Comparison of ENCODE assay signal across 13 cellular contexts in genomic region chr6:4280721-4281120, GRCh38.
A peak's percentile ranks its signal among the peaks of the same experiment; 100 is the strongest.
DNase-seq lines count a peak whose midpoint lies in the region; ATAC-seq and TF ChIP-seq lines count a peak whose summit lies in the region.
"Had no signal": no experiment of that assay in that cellular context is flagged by ENCODE, and none has a peak within 500 bp of the region (broad histone marks: within the 10 kb centered on the region; RNA-seq: fewer than 3 reads in every experiment).

No MANE protein-coding gene starts in this region.

- 57 to 100% (median 65%) methylated on average over 1 of the region's 1 CpG for WGBS in spleen, 5 donors

- intact Hi-C loops in HCT116 (cut with micrococcal nuclease), result no loop called here
- intact Hi-C loops in spleen (cut with DNase I; ENCODE audit: low total_unique reads), result loop anchor here (10.0 kb wide), 1 partner anchor 654 kb away; no protein-coding TSS in a partner anchor

- CTCF ChIA-PET in HCT116 (lab: Charles Lee), result no interaction called here
- CTCF ChIA-PET in activated CD4-positive, alpha-beta T cell treated with anti-CD3 and anti-CD28 coated beads, Interleukin-2, amount 10 ng/mL, durations not matched to agents 7 days and 5 days (lab: Charles Lee), result no interaction called here

- H3K36me3 ChIP-seq in HCT116 (ENCODE audit: control insufficient read depth in 1 of 2, insufficient read depth in 2 of 2, low read length in 2 of 2), result no peaks in the 10 kb centered on the region
- no peaks in the 10 kb centered on the region for H3K36me3 ChIP-seq in adipocyte (ENCODE audit: control insufficient read depth, insufficient read depth, low read length, severe bottlenecking)
- no peaks in the 10 kb centered on the region for H3K36me3 ChIP-seq in spleen

- no peak for TF ChIP-seq POLR2A in HCT116 (IDR thresholded peaks at IDR 0.05; ENCODE audit: borderline replicate concordance, extremely low read depth, insufficient read depth, insufficient read length)
- TF ChIP-seq POLR2A in spleen (IDR thresholded peaks at IDR 0.05), result no peak

- DNase-seq in ACHN, result peak; percentile 86
- no peak for DNase-seq in HCT116 (ENCODE audit: low read depth, low spot score)
- peak; percentile 84 for DNase-seq in adipocyte (ENCODE audit: low read depth)
- peak; percentile 82 for DNase-seq in hepatic stellate cell (ENCODE audit: low spot score)
- DNase-seq in NCI-H1092 treated with DMSO at 0.1 percent for 48 hours (lab: John Stamatoyannopoulos, UW), result no peak
- no peak for DNase-seq in activated CD4-positive, alpha-beta T cell treated with anti-CD3 and anti-CD28 coated beads, Interleukin-2, amount 10 ng/mL, durations not matched to agents 7 days and 5 days
- DNase-seq in spleen, result no peak
- DNase-seq in activated CD8-positive, alpha-beta memory T cell treated with anti-CD3 and anti-CD28 coated beads for 24 hours, result no peak
- DNase-seq: activated CD4-positive, CD25-positive, alpha-beta regulatory T cell treated with anti-CD3 and anti-CD28 coated beads, Interleukin-2, amount 50 U/mL, for 72 hours; activated naive CD8-positive, alpha-beta T cell treated with anti-CD3 and anti-CD28 coated beads, Interleukin-2, amount 10 ng/mL, durations not matched to agents 7 days and 5 days; Caco-2; NCI-H774 had no signal

- H3K36me3 Mint-ChIP-seq in activated CD4-positive, alpha-beta T cell treated with anti-CD3 and anti-CD28 coated beads, Interleukin-2, amount 10 ng/mL, durations not matched to agents 7 days and 5 days (ENCODE audit: low read depth), result no peaks in the 10 kb centered on the region
- H3K36me3 Mint-ChIP-seq: activated naive CD8-positive, alpha-beta T cell treated with anti-CD3 and anti-CD28 coated beads, Interleukin-2, amount 10 ng/mL, durations not matched to agents 7 days and 5 days had no signal

- H3K4me3 ChIP-seq in HCT116 (replicated peaks in 1 of 2; ENCODE audit: low read depth in 1 of 2, low read length in 2 of 2) (no peak overlapping the region), adipocyte (ENCODE audit: low read length) (no peak overlapping the region), spleen (no peak overlapping the region)

- TF ChIP-seq RAD21 in HCT116 (IDR thresholded peaks at IDR 0.05; ENCODE audit: low read depth), result no peak

- H3K4me2 ChIP-seq in HCT116 (ENCODE audit: low read length), result no peak overlapping the region

- RAD21 ChIA-PET in HCT116 (lab: Charles Lee; ENCODE audit: low non-redundant PET in 1 of 2, low total read pairs in 2 of 2, uncharacterized antibody in 2 of 2, unreplicated experiment in 2 of 2), result no interaction called here

- H3K27ac ChIP-seq in HCT116 (ENCODE audit: low read depth, low read length), result no peak overlapping the region
- H3K27ac ChIP-seq in spleen, result no peak overlapping the region

- no peaks in the 10 kb centered on the region for H3K9me3 Mint-ChIP-seq in activated CD4-positive, alpha-beta T cell treated with anti-CD3 and anti-CD28 coated beads, Interleukin-2, amount 10 ng/mL, durations not matched to agents 7 days and 5 days
- H3K9me3 Mint-ChIP-seq: activated naive CD8-positive, alpha-beta T cell treated with anti-CD3 and anti-CD28 coated beads, Interleukin-2, amount 10 ng/mL, durations not matched to agents 7 days and 5 days had no signal

- H3K9ac ChIP-seq in HCT116 (ENCODE audit: low read length), result no peak overlapping the region
- no peak overlapping the region for H3K9ac ChIP-seq in adipocyte (ENCODE audit: low read length)

- no peak for TF ChIP-seq CTCF in HCT116 (IDR thresholded peaks at IDR 0.05 in 2 of 3, conservative IDR thresholded peaks at IDR 0.05 in 1 of 3; ENCODE audit: borderline replicate concordance in 1 of 3, insufficient read depth in 1 of 3, low read depth in 2 of 3, low read length in 2 of 3)
- TF ChIP-seq CTCF in spleen (IDR thresholded peaks at IDR 0.05 in 8 of 11, conservative IDR thresholded peaks at IDR 0.05 in 3 of 11), result no peak

- peaks cover 33% of the 10 kb centered on the region for H3K27me3 Mint-ChIP-seq in activated CD4-positive, alpha-beta T cell treated with anti-CD3 and anti-CD28 coated beads, Interleukin-2, amount 10 ng/mL, durations not matched to agents 7 days and 5 days

- no peaks in the 10 kb centered on the region for H3K9me2 ChIP-seq in HCT116 (ENCODE audit: insufficient read depth)

- H3K9me3 ChIP-seq in HCT116 (ENCODE audit: control insufficient read depth in 1 of 2, insufficient read depth in 1 of 2, low read depth in 1 of 2, low read length in 2 of 2) (no peaks in the 10 kb centered on the region), adipocyte (ENCODE audit: control insufficient read depth, low read length) (no peaks in the 10 kb centered on the region), spleen (peaks cover 0 to 8% (median 0%) of the 10 kb centered on the region in 8 donors)
- H3K9me3 ChIP-seq: Caco-2 had no signal

- H4K20me1 ChIP-seq in HCT116 (ENCODE audit: insufficient read depth), result no peaks in the 10 kb centered on the region

- H3K4me3 Mint-ChIP-seq in activated CD4-positive, alpha-beta T cell treated with anti-CD3 and anti-CD28 coated beads, Interleukin-2, amount 10 ng/mL, durations not matched to agents 7 days and 5 days, result no peak overlapping the region
- H3K4me3 Mint-ChIP-seq: activated naive CD8-positive, alpha-beta T cell treated with anti-CD3 and anti-CD28 coated beads, Interleukin-2, amount 10 ng/mL, durations not matched to agents 7 days and 5 days; neural crest cell had no signal

- H3K4me1 Mint-ChIP-seq in activated CD4-positive, alpha-beta T cell treated with anti-CD3 and anti-CD28 coated beads, Interleukin-2, amount 10 ng/mL, durations not matched to agents 7 days and 5 days, result peaks cover 5% of the 10 kb centered on the region

- ATAC-seq in HCT116, result peak; percentile 50

- no peak overlapping the region for H3K27ac Mint-ChIP-seq in activated CD4-positive, alpha-beta T cell treated with anti-CD3 and anti-CD28 coated beads, Interleukin-2, amount 10 ng/mL, durations not matched to agents 7 days and 5 days
- H3K27ac Mint-ChIP-seq: activated naive CD8-positive, alpha-beta T cell treated with anti-CD3 and anti-CD28 coated beads, Interleukin-2, amount 10 ng/mL, durations not matched to agents 7 days and 5 days had no signal

- H2AFZ ChIP-seq in HCT116 (ENCODE audit: low read depth, low read length, poor library complexity, severe bottlenecking), result no peak overlapping the region

- BruUV-seq in HCT116 (replicated peaks; lab: Mats Ljungman, UMichigan), result no TSS peak

- H3K79me2 ChIP-seq in HCT116 (ENCODE audit: insufficient read depth, low read length), result no peaks in the 10 kb centered on the region

- H3K27me3 ChIP-seq in HCT116 (ENCODE audit: insufficient read depth, low read length) (no peaks in the 10 kb centered on the region), adipocyte (replicated peaks; ENCODE audit: control insufficient read depth, insufficient read depth, low read length) (peaks cover 15% of the 10 kb centered on the region), spleen (replicated peaks in 1 of 7) (peaks cover 0 to 27% (median 4%) of the 10 kb centered on the region in 7 donors)

- POLR2A ChIA-PET in HCT116 (lab: Charles Lee), result no interaction called here
- POLR2A ChIA-PET in activated CD4-positive, alpha-beta T cell treated with anti-CD3 and anti-CD28 coated beads, Interleukin-2, amount 10 ng/mL, durations not matched to agents 7 days and 5 days (lab: Charles Lee), result no interaction called here

- in situ Hi-C loops in ACHN (cut with HindIII; ENCODE audit: low pct_ligation_motif_present, low pct_unique_long_range_greater_than_20kb, low sequenced_read_pairs), result no loop called here

- H3K4me1 ChIP-seq in HCT116 (ENCODE audit: control insufficient read depth in 1 of 2, insufficient read depth in 2 of 2, low read length in 2 of 2), result peaks cover 0 to 6% of the 10 kb centered on the region in 2 experiments; a peak in 2 of 4 replicates
- H3K4me1 ChIP-seq in adipocyte (ENCODE audit: control insufficient read depth, insufficient read depth, low read length), result peaks cover 13% of the 10 kb centered on the region
- H3K4me1 ChIP-seq in spleen, result peaks cover 0 to 13% (median 8%) of the 10 kb centered on the region in 6 donors
- H3K4me1 ChIP-seq: Caco-2 had no signal

TF ChIP-seq in HCT116, 20 proteins besides CTCF, POLR2A, EP300 and RAD21 (continues in another document):
- TF ChIP-seq YY1 (IDR thresholded peaks at IDR 0.05; ENCODE audit: extremely low read depth, insufficient replicate concordance, low read depth, low read length) (no peak), CEBPB (IDR thresholded peaks at IDR 0.05; ENCODE audit: low read depth) (no peak), REST (IDR thresholded peaks at IDR 0.05; ENCODE audit: low read depth) (no peak), EZH2phosphoT487 (IDR thresholded peaks at IDR 0.05; ENCODE audit: borderline replicate concordance) (no peak), ZNF274 (IDR thresholded peaks at IDR 0.05; ENCODE audit: low read depth, low read length) (no peak), ZFX (IDR thresholded peaks at IDR 0.05) (no peak), EZH2 (IDR thresholded peaks at IDR 0.05) (no peak), CBX3 (IDR thresholded peaks at IDR 0.05; ENCODE audit: low read depth) (no peak)
- TF ChIP-seq, protein P1, sequence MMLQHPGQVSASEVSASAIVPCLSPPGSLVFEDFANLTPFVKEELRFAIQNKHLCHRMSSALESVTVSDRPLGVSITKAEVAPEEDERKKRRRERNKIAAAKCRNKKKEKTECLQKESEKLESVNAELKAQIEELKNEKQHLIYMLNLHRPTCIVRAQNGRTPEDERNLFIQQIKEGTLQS (IDR thresholded peaks at IDR 0.05), result no peak

Comparison
In these comparisons a context has a peak if more than half of its experiments do, and no peak if none do; other contexts are left out.
1. DNase-seq: peak in ACHN (single experiment), adipocyte (single experiment) and hepatic stellate cell (single experiment); none in HCT116 (single experiment), NCI-H1092 treated with DMSO at 0.1 percent for 48 hours (single experiment), activated CD4-positive, alpha-beta T cell treated with anti-CD3 and anti-CD28 coated beads, Interleukin-2, amount 10 ng/mL, durations not matched to agents 7 days and 5 days (single experiment), spleen (single experiment) and activated CD8-positive, alpha-beta memory T cell treated with anti-CD3 and anti-CD28 coated beads for 24 hours (single experiment).